Comparison of ENCODE assay signal across 17 cellular contexts in genomic region chr2:134426721-134427120, GRCh38.
DNase-seq lines count a peak whose midpoint lies in the region; ATAC-seq, FAIRE-seq and TF ChIP-seq lines count a peak whose summit lies in the region.
"Had no signal": no experiment of that assay in that cellular context is flagged by ENCODE, and none has a peak within 500 bp of the region (broad histone marks: within the 10 kb centered on the region; RNA-seq: fewer than 3 reads in every experiment).

No MANE protein-coding gene starts in this region.

- FAIRE-seq in endothelial cell of umbilical vein (lab: Jason Lieb, UNC): no peak
- FAIRE-seq: GM12878 had no signal

- H3K4me3 Mint-ChIP-seq in T-helper 17 cell: no peak overlapping the region
- H3K4me3 Mint-ChIP-seq: CD4-positive, alpha-beta T cell; HFFc6 had no signal

- BruUV-seq in endothelial cell of umbilical vein (replicated peaks; lab: Mats Ljungman, UMichigan): no TSS peak

- no peak overlapping the region for H2AFZ ChIP-seq in endothelial cell of umbilical vein (ENCODE audit: low read depth, low read length)

- peak overlapping the region; percentile 90 for H3K27ac Mint-ChIP-seq in T-helper 17 cell

- CTCF ChIA-PET in endothelial cell of umbilical vein (lab: Charles Lee): interaction anchor here (0.8 to 10.0 kb wide), 8 partner anchors 10 to 309 kb away, joined by 3 to 94 read pairs (median 4); no protein-coding TSS in a partner anchor

- ATAC-seq in HG02610 (IDR thresholded peaks at IDR 0.05; ENCODE audit: unreplicated experiment): peak; percentile 29
- ATAC-seq in T-helper 17 cell: no peak
- ATAC-seq in sciatic nerve: peak; percentile 18
- no peak for ATAC-seq in activated CD4-positive, CD25-positive, alpha-beta regulatory T cell treated with anti-CD3 and anti-CD28 coated beads, Interleukin-2, amount 50 U/mL, for 24 hours
- ATAC-seq: GM12878 had no signal

- dilution Hi-C loops in endothelial cell of umbilical vein (cut with MboI; ENCODE audit: extremely low pct_ligation_motif_present, low sequenced_read_pairs): no loop called here

- peaks cover 43% of the 10 kb centered on the region for H3K4me1 ChIP-seq in endothelial cell of umbilical vein (ENCODE audit: control insufficient read depth, extremely low read depth, insufficient read depth, low read length)

- peaks cover 23% of the 10 kb centered on the region for H3K4me1 Mint-ChIP-seq in T-helper 17 cell

- H3K27me3 Mint-ChIP-seq in T-helper 17 cell: no peaks in the 10 kb centered on the region
- H3K27me3 Mint-ChIP-seq: CD4-positive, alpha-beta T cell had no signal

- H4K20me1 ChIP-seq in endothelial cell of umbilical vein (replicated peaks; ENCODE audit: control insufficient read depth, extremely low read depth, insufficient read depth, low read length): no peaks in the 10 kb centered on the region

- peaks cover 0 to 2% of the 10 kb centered on the region in 2 experiments for H3K36me3 ChIP-seq in endothelial cell of umbilical vein (ENCODE audit: control insufficient read depth in 2 of 2, extremely low read depth in 1 of 2, insufficient read depth in 2 of 2, low read length in 2 of 2)

- H3K9ac ChIP-seq in endothelial cell of umbilical vein (replicated peaks; ENCODE audit: extremely low read depth, insufficient read depth, low read length): peak overlapping the region; percentile 30
- H3K9ac ChIP-seq: BLaER1 treated with 17β-estradiol and CSF1 and Interleukin-3, amounts not matched to agents 10 nM and 100 nM had no signal

- DNase-seq in T-helper 17 cell (no peak), endothelial cell of umbilical vein (ENCODE audit: low read depth, low spot score) (no peak), sciatic nerve (ENCODE audit: low spot score) (no peak), medulla oblongata (ENCODE audit: extremely low spot score) (no peak), COR-L47 (lab: John Stamatoyannopoulos, UW) (no peak)
- DNase-seq: ACHN; CD4-positive, alpha-beta T cell; DMS79; GOT3; HCEC 1CT; HFFc6; IMR-90; KBM-7 had no signal

- peaks cover 18% of the 10 kb centered on the region for H3K36me3 Mint-ChIP-seq in T-helper 17 cell (ENCODE audit: low read depth)

- no peaks in the 10 kb centered on the region for H3K27me3 ChIP-seq in endothelial cell of umbilical vein (ENCODE audit: control insufficient read depth in 2 of 2, insufficient read depth in 2 of 2, low read length in 2 of 2)
- H3K27me3 ChIP-seq: BLaER1 treated with 17β-estradiol and CSF1 and Interleukin-3, amounts not matched to agents 10 nM and 100 nM had no signal

- H3K9me3 ChIP-seq in T-helper 17 cell (ENCODE audit: control insufficient read depth, low read length, poor library complexity, severe bottlenecking) (no peaks in the 10 kb centered on the region), endothelial cell of umbilical vein (replicated peaks; ENCODE audit: control insufficient read depth, insufficient read depth, low read length) (no peaks in the 10 kb centered on the region)
- H3K9me3 ChIP-seq: BLaER1 treated with 17β-estradiol and CSF1 and Interleukin-3, amounts not matched to agents 10 nM and 100 nM had no signal

- no peaks in the 10 kb centered on the region for H3K79me2 ChIP-seq in endothelial cell of umbilical vein (ENCODE audit: control insufficient read depth, insufficient read depth, low read length)

- peak overlapping the region; percentile 76 for H3K27ac ChIP-seq in endothelial cell of umbilical vein (ENCODE audit: insufficient read depth, low read depth, low read length)

- intact Hi-C loops in endothelial cell of umbilical vein (cut with micrococcal nuclease): loop anchor here (1.0 kb wide), 2 partner anchors 9 to 20 kb away; no protein-coding TSS in a partner anchor
- intact Hi-C loops in sciatic nerve (cut with DNase I): loop anchor here (10.0 kb wide), 1 partner anchor 302 kb away; no protein-coding TSS in a partner anchor

- H3K4me2 ChIP-seq in endothelial cell of umbilical vein (ENCODE audit: insufficient read depth, low read length): peak overlapping the region; percentile 80

- H3K9me1 ChIP-seq in endothelial cell of umbilical vein (replicated peaks; ENCODE audit: control insufficient read depth, extremely low read depth, insufficient read depth, low read length): no peaks in the 10 kb centered on the region

- TF ChIP-seq POLR2A in endothelial cell of umbilical vein (IDR thresholded peaks at IDR 0.05; ENCODE audit: low read depth, low read length): no peak

- POLR2A ChIA-PET in endothelial cell of umbilical vein (lab: Charles Lee): no interaction called here

- no peak for TF ChIP-seq CTCF in endothelial cell of umbilical vein (IDR thresholded peaks at IDR 0.05; ENCODE audit: extremely low read depth in 1 of 2, insufficient read depth in 1 of 2, low read depth in 1 of 2, low read length in 2 of 2)

- no peak overlapping the region for H3K4me3 ChIP-seq in endothelial cell of umbilical vein (replicated peaks in 1 of 3; ENCODE audit: insufficient read depth in 1 of 3, low read depth in 1 of 3, low read length in 3 of 3)
- H3K4me3 ChIP-seq: BLaER1 treated with 17β-estradiol and CSF1 and Interleukin-3, amounts not matched to agents 10 nM and 100 nM; GM12878 had no signal

TF ChIP-seq in endothelial cell of umbilical vein, 7 proteins besides CTCF, POLR2A, EP300 and RAD21:
- no peak for TF ChIP-seq GATA2 (IDR thresholded peaks at IDR 0.05; ENCODE audit: insufficient read depth, insufficient read length, low read depth, low read length)
- TF ChIP-seq FOS (IDR thresholded peaks at IDR 0.05; ENCODE audit: borderline replicate concordance, insufficient read depth, low read length): no peak
- TF ChIP-seq POLR2AphosphoS5 (IDR thresholded peaks at IDR 0.05; ENCODE audit: insufficient read depth, low read depth, low read length): no peak
- TF ChIP-seq JUN (IDR thresholded peaks at IDR 0.05; ENCODE audit: borderline replicate concordance, insufficient read depth, insufficient read length, low read depth): no peak
- no peak for TF ChIP-seq EZH2 (IDR thresholded peaks at IDR 0.05; ENCODE audit: borderline replicate concordance, low read depth, low read length, severe bottlenecking)
- no peak for TF ChIP-seq MYC (IDR thresholded peaks at IDR 0.05; ENCODE audit: low read depth, low read length)
- TF ChIP-seq, protein P1, sequence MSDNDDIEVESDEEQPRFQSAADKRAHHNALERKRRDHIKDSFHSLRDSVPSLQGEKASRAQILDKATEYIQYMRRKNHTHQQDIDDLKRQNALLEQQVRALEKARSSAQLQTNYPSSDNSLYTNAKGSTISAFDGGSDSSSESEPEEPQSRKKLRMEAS (IDR thresholded peaks at IDR 0.05; ENCODE audit: insufficient read depth, insufficient read length): no peak

Comparison
In these comparisons a context has a peak if more than half of its experiments do, and no peak if none do; other contexts are left out.
1. ATAC-seq: peak in HG02610 (single experiment) and sciatic nerve (single experiment); none in T-helper 17 cell (single experiment) and activated CD4-positive, CD25-positive, alpha-beta regulatory T cell treated with anti-CD3 and anti-CD28 coated beads, Interleukin-2, amount 50 U/mL, for 24 hours (0 of 2).